ENCODE assay signal across 17 cellular contexts in genomic region chr3:102122527-102122926, GRCh38.
DNase-seq lines count a peak whose midpoint lies in the region; ATAC-seq and TF ChIP-seq lines count a peak whose summit lies in the region.
"Had no signal": no experiment of that assay in that cellular context is flagged by ENCODE, and none has a peak within 500 bp of the region (broad histone marks: within the 10 kb centered on the region; RNA-seq: fewer than 3 reads in every experiment).

No MANE protein-coding gene starts in this region.

- H3K79me2 ChIP-seq in mammary epithelial cell (ENCODE audit: insufficient read depth, low read length): no peaks in the 10 kb centered on the region

- peaks cover 17% of the 10 kb centered on the region for H3K9me3 Mint-ChIP-seq in MCF 10A (ENCODE audit: unreplicated experiment)

- H3K9me3 ChIP-seq in mammary epithelial cell (replicated peaks; ENCODE audit: insufficient read depth, low read length): no peaks in the 10 kb centered on the region
- H3K9me3 ChIP-seq in HEK293 (ENCODE audit: control insufficient read depth, insufficient read depth, low read depth, low read length): no peaks in the 10 kb centered on the region
- peaks cover 0 to 24% of the 10 kb centered on the region in 2 donors for H3K9me3 ChIP-seq in uterus

- ATAC-seq in foreskin keratinocyte (no peak), left cardiac atrium (no peak)
- ATAC-seq: GM23338, HCT116 had no signal

- no peak overlapping the region for H3K4me3 Mint-ChIP-seq in MCF 10A (ENCODE audit: unreplicated experiment)
- H3K4me3 Mint-ChIP-seq: CD4-positive, alpha-beta memory T cell; GM23338; H9; HFFc6 had no signal

- BruUV-seq in MCF 10A (replicated peaks; lab: Mats Ljungman, UMichigan) (no TSS peak), mammary epithelial cell (replicated peaks; lab: Mats Ljungman, UMichigan) (no TSS peak)

- no peaks in the 10 kb centered on the region for H3K27me3 ChIP-seq in mammary epithelial cell (ENCODE audit: insufficient read depth, low read length)
- no peaks in the 10 kb centered on the region for H3K27me3 ChIP-seq in foreskin keratinocyte
- H3K27me3 ChIP-seq in uterus: no peaks in the 10 kb centered on the region

- H3K27me3 Mint-ChIP-seq in MCF 10A (ENCODE audit: insufficient read depth, unreplicated experiment): no peaks in the 10 kb centered on the region
- H3K27me3 Mint-ChIP-seq: CD4-positive, alpha-beta memory T cell had no signal

- peaks cover 18% of the 10 kb centered on the region for H3K4me1 ChIP-seq in mammary epithelial cell (ENCODE audit: insufficient read depth, low read length)
- no peaks in the 10 kb centered on the region for H3K4me1 ChIP-seq in HEK293 (ENCODE audit: control insufficient read depth, insufficient read depth, low read length)
- H3K4me1 ChIP-seq in foreskin keratinocyte: peaks cover 15% of the 10 kb centered on the region
- peaks cover 0 to 4% of the 10 kb centered on the region in 2 donors for H3K4me1 ChIP-seq in uterus

- POLR2A ChIA-PET in MCF 10A (lab: Yijun Ruan, JAX) (interaction anchor here (0.6 to 4.0 kb wide), 5 partner anchors 16 to 306 kb away, joined by 3 to 20 read pairs (median 4); partner anchors contain the start of gene NFKBIZ), HEK293 (lab: Yijun Ruan, JAX) (no interaction called here)

- CTCF ChIA-PET in MCF 10A (lab: Yijun Ruan, JAX): interaction anchor here (0.6 to 3.1 kb wide), 6 partner anchors 103 to 305 kb away, joined by 3 to 11 read pairs (median 4); no protein-coding TSS in a partner anchor
- CTCF ChIA-PET in mammary epithelial cell (lab: Charles Lee; ENCODE audit: low non-redundant PET): no interaction called here
- CTCF ChIA-PET in HEK293 (lab: Yijun Ruan, JAX): interaction anchor here (0.6 kb wide), 2 partner anchors 16 to 94 kb away, joined by 6 read pairs; no protein-coding TSS in a partner anchor

- dilution Hi-C loops in mammary epithelial cell (cut with HindIII; ENCODE audit: low sequenced_read_pairs): no loop called here

- H3K4me3 ChIP-seq in mammary epithelial cell (replicated peaks in 1 of 3; ENCODE audit: insufficient read depth in 1 of 3, low read depth in 2 of 3, low read length in 3 of 3) (no peak overlapping the region), HEK293 (ENCODE audit: low read depth, low read length) (no peak overlapping the region), uterus (no peak overlapping the region)
- H3K4me3 ChIP-seq: GM23338 had no signal

- no peak overlapping the region for H2AFZ ChIP-seq in mammary epithelial cell (ENCODE audit: low read depth, low read length)
- H2AFZ ChIP-seq: GM23338 had no signal

- H3K27ac ChIP-seq in mammary epithelial cell (ENCODE audit: insufficient read depth, low read depth, low read length) (no peak overlapping the region), HEK293 (ENCODE audit: extremely low read depth, low read depth, low read length) (no peak overlapping the region), foreskin keratinocyte (peak overlapping the region; percentile 100), uterus (peak overlapping the region; percentile 65 to 70)

- H3K9ac ChIP-seq in mammary epithelial cell (ENCODE audit: insufficient read depth, low read length): no peak overlapping the region

- no peaks in the 10 kb centered on the region for H3K36me3 Mint-ChIP-seq in MCF 10A (ENCODE audit: insufficient read depth, unreplicated experiment)

- no peak for TF ChIP-seq POLR2A in uterus (IDR thresholded peaks at IDR 0.05)

- no peaks in the 10 kb centered on the region for H4K20me1 ChIP-seq in mammary epithelial cell (ENCODE audit: insufficient read depth, low read length)

- H3K36me3 ChIP-seq in mammary epithelial cell (ENCODE audit: insufficient read depth, low read length) (no peaks in the 10 kb centered on the region), HEK293 (ENCODE audit: control insufficient read depth in 2 of 2, insufficient read depth in 1 of 2, low read length in 2 of 2) (no peaks in the 10 kb centered on the region), uterus (no peaks in the 10 kb centered on the region)

- in situ Hi-C loops in mammary epithelial cell (cut with MboI; ENCODE audit: low sequenced_read_pairs in 2 of 2): no loop called here

- peak overlapping the region; percentile 98 for H3K27ac Mint-ChIP-seq in MCF 10A (ENCODE audit: low read depth, unreplicated experiment)
- H3K27ac Mint-ChIP-seq: GM23338, H9, HFFc6 had no signal

- H3K4me2 ChIP-seq in mammary epithelial cell (ENCODE audit: insufficient read depth, low read depth, low read length): no peak overlapping the region
- H3K4me2 ChIP-seq: GM23338 had no signal

- DNase-seq in MCF 10A (ENCODE audit: unreplicated experiment) (no peak), mammary epithelial cell (no peak), foreskin keratinocyte (no peak), uterus (no peak), left cardiac atrium (no peak)
- no peak for DNase-seq in stimulated activated CD8-positive, alpha-beta memory T cell treated with anti-CD3 and anti-CD28 coated beads, Interleukin-4, amount 100 ng/mL, for 48 hours
- DNase-seq: C1 segment of cervical spinal cord; Calu3; CD4-positive, alpha-beta memory T cell; COR-L47; DMS53; DMS79 treated with DMSO at 0.1 percent for 48 hours; H9; HFFc6 had no signal

- H3K4me1 Mint-ChIP-seq in MCF 10A (ENCODE audit: insufficient read depth, unreplicated experiment): peaks cover 24% of the 10 kb centered on the region
- H3K4me1 Mint-ChIP-seq: GM23338, H9 had no signal

- no peak for TF ChIP-seq CTCF in MCF 10A (IDR thresholded peaks at IDR 0.05; ENCODE audit: unreplicated experiment)
- TF ChIP-seq CTCF in mammary epithelial cell (conservative IDR thresholded peaks at IDR 0.05 in 1 of 2, IDR thresholded peaks at IDR 0.05 in 1 of 2; ENCODE audit: extremely low read depth in 1 of 2, insufficient read depth in 1 of 2, low read depth in 1 of 2, low read length in 2 of 2): no peak
- no peak for TF ChIP-seq CTCF in HEK293 (tag by site-specific recombination; IDR thresholded peaks at IDR 0.05)
- TF ChIP-seq CTCF in foreskin keratinocyte (conservative IDR thresholded peaks at IDR 0.05): no peak
- TF ChIP-seq CTCF in uterus (IDR thresholded peaks at IDR 0.05): no peak

- intact Hi-C loops in MCF 10A (cut with micrococcal nuclease): loop anchor here (5.0 kb wide), 1 partner anchor 55 kb away; no protein-coding TSS in a partner anchor
- intact Hi-C loops in mammary epithelial cell (cut with micrococcal nuclease): loop anchor here (5.0 kb wide), 1 partner anchor 260 kb away; no protein-coding TSS in a partner anchor
- intact Hi-C loops in uterus (cut with DNase I; ENCODE audit: low total_unique reads): no loop called here
- intact Hi-C loops in left cardiac atrium (cut with DNase I): no loop called here

TF ChIP-seq in HEK293, 187 proteins besides CTCF, POLR2A, EP300 and RAD21:
- TF ChIP-seq ZNF10 (tag by site-specific recombination; IDR thresholded peaks at IDR 0.05) (no peak), SETDB1 (IDR thresholded peaks at IDR 0.05; ENCODE audit: insufficient read length, low read length) (peak; percentile 52)

Comparison
In these comparisons a context has a peak if more than half of its experiments do, and no peak if none do; other contexts are left out.
1. H3K27ac ChIP-seq: peak in foreskin keratinocyte (single experiment) and uterus (2 of 2); none in mammary epithelial cell (single experiment) and HEK293 (single experiment).
2. intact Hi-C loops: an anchor here in MCF 10A (5.0 kb wide) and mammary epithelial cell (5.0 kb wide); none called in uterus and left cardiac atrium.